ENCODE assay signal across 2 cellular contexts in genomic region chr5:120426632-120427275, GRCh38. TPM values are rescaled to one million over a fixed set of nuclear protein-coding genes. Genes with fewer than 3 reads are reported as not detected.
"Had no signal": no experiment of that assay in that cellular context is flagged by ENCODE, and none has a peak within 500 bp of the region (broad histone marks: within the 10 kb centered on the region; RNA-seq: fewer than 3 reads in every experiment).

No MANE protein-coding gene starts in this region.

RNA-seq across cellular contexts. Expression of gene PRR16, which starts 37.3 kb away (rescaled TPM):
- total RNA-seq: natural killer cell, neural crest cell had no signal
